ENCODE assay signal across 8 cellular contexts in genomic region chr9:129568560-129569505, GRCh38. TPM values are rescaled to one million over a fixed set of nuclear protein-coding genes. Genes with fewer than 3 reads are reported as not detected.
A peak's percentile ranks its signal among the peaks of the same experiment; 100 is the strongest.
DNase-seq lines count a peak whose midpoint lies in the region; ATAC-seq and TF ChIP-seq lines count a peak whose summit lies in the region.

No MANE protein-coding gene starts in this region.

- no peaks in the 10 kb centered on the region for H3K9me2 ChIP-seq in PC-9 (ENCODE audit: insufficient read depth)

- no peaks in the 10 kb centered on the region for H4K20me1 ChIP-seq in PC-9 (ENCODE audit: insufficient read depth)

- H3F3A ChIP-seq in PC-9 (ENCODE audit: insufficient read depth, low read depth), result peaks cover 21% of the 10 kb centered on the region

- 3 to 10% methylated on average over 23 to 75 of the region's 92 CpGs for WGBS in lower leg skin, 2 donors
- WGBS in testis, 2 donors, result 3 to 20% methylated on average over 1 to 67 of the region's 92 CpGs

- CTCF ChIA-PET in PC-9 (lab: Charles Lee), result interaction anchor here (0.6 kb wide), 1 partner anchor 228 kb away, joined by 6 read pairs; no protein-coding TSS in a partner anchor

- H3K4me1 ChIP-seq in PC-9 (replicated peaks; ENCODE audit: insufficient read depth) (peaks cover 36% of the 10 kb centered on the region), testis (peaks cover 31% of the 10 kb centered on the region)

- BruUV-seq in PC-9 (replicated peaks; lab: Mats Ljungman, UMichigan), result no TSS peak

- H3K4me2 ChIP-seq in PC-9, result peak overlapping the region; percentile 94

- H3K27ac ChIP-seq in PC-9 (peak overlapping the region; percentile 90), testis (peak overlapping the region; percentile 50 to 85)

- H3K4me3 Mint-ChIP-seq in chondrocyte (ENCODE audit: unreplicated experiment), result peak overlapping the region; percentile 76

- H3K36me3 ChIP-seq in PC-9 (ENCODE audit: low read depth) (no peaks in the 10 kb centered on the region), testis (ENCODE audit: low read depth, missing control alignments) (no peaks in the 10 kb centered on the region)

- DNase-seq in D341Med (ENCODE audit: low spot score) (peak; percentile 70), PC-9 (peak in 1 of 2 experiments; percentile 54), chondrocyte (ENCODE audit: low spot score) (no peak), lower leg skin (ENCODE audit: low spot score in 2 of 2) (no peak), testis (peak; percentile 49), RKO (ENCODE audit: low spot score) (no peak)
- DNase-seq in stimulated activated CD4-positive, alpha-beta T cell treated with anti-CD3 and anti-CD28 coated beads, Interleukin-4, amount 100 ng/mL, for 24 hours, result no peak

- ATAC-seq in HG02759 (IDR thresholded peaks at IDR 0.05; ENCODE audit: unreplicated experiment), result no peak

- H3K4me3 ChIP-seq in PC-9 (peak overlapping the region; percentile 59), lower leg skin (ENCODE audit: low read depth, poor library complexity, severe bottlenecking) (peak overlapping the region; percentile 29), testis (peak overlapping the region; percentile 49 to 55)

- peaks cover 3% of the 10 kb centered on the region for H3K9me3 Mint-ChIP-seq in chondrocyte (ENCODE audit: low read depth)

- POLR2A ChIA-PET in PC-9 (lab: Charles Lee; ENCODE audit: unreplicated experiment), result no interaction called here

- H3K27me3 Mint-ChIP-seq in chondrocyte (ENCODE audit: low read depth), result no peaks in the 10 kb centered on the region

- TF ChIP-seq POLR2A in lower leg skin (IDR thresholded peaks at IDR 0.05), result no peak
- no peak for TF ChIP-seq POLR2A in testis (IDR thresholded peaks at IDR 0.05)

- no peaks in the 10 kb centered on the region for H3K79me2 ChIP-seq in PC-9 (ENCODE audit: low read depth)

- H3K36me3 Mint-ChIP-seq in chondrocyte (ENCODE audit: low read depth), result no peaks in the 10 kb centered on the region

- no peaks in the 10 kb centered on the region for H3K9me3 ChIP-seq in PC-9 (ENCODE audit: insufficient read depth, low read depth)
- H3K9me3 ChIP-seq in testis, result no peaks in the 10 kb centered on the region

- TF ChIP-seq CTCF in PC-9 (conservative IDR thresholded peaks at IDR 0.05) (no peak), chondrocyte (IDR thresholded peaks at IDR 0.05) (no peak), lower leg skin (IDR thresholded peaks at IDR 0.05) (no peak), testis (IDR thresholded peaks at IDR 0.05) (no peak)

- H2AFZ ChIP-seq in PC-9, result peak overlapping the region; percentile 76

- peaks cover 31% of the 10 kb centered on the region for H3K4me1 Mint-ChIP-seq in chondrocyte (ENCODE audit: low read depth)

- peak overlapping the region; percentile 45 for H3K27ac Mint-ChIP-seq in chondrocyte (ENCODE audit: unreplicated experiment)

- H3K27me3 ChIP-seq in PC-9 (ENCODE audit: insufficient read depth, low read depth), result no peaks in the 10 kb centered on the region
- no peaks in the 10 kb centered on the region for H3K27me3 ChIP-seq in testis

- intact Hi-C loops in PC-9 (cut with micrococcal nuclease; ENCODE audit: unreplicated experiment) (loop anchor here (1.0 to 5.0 kb wide), 3 partner anchors 28 to 292 kb away; no protein-coding TSS in a partner anchor), lower leg skin (cut with DNase I; ENCODE audit: low total_unique reads) (no loop called here), testis (cut with DNase I; ENCODE audit: low total_unique reads) (no loop called here)

RNA-seq across cellular contexts. Expression of gene C9orf50, which starts 52.1 kb away (rescaled TPM):
- 0.38 TPM in 1 of 2 replicates, not detected in the other for total RNA-seq in PC-9 (2021)
- 0.30 to 0.39 TPM (median 0.38 TPM) in 3 replicates for total RNA-seq in chondrocyte
- total RNA-seq in lower leg skin, result not detected
- 1 to 10 TPM; 3.7 to 9.4 TPM for total RNA-seq in testis
- polyA plus RNA-seq in testis (ENCODE audit: insufficient read depth, low read depth, low replicate concordance), result 14.6 TPM

RNA-seq across cellular contexts. Expression of gene NTMT1, which starts 57.1 kb away (rescaled TPM):
- total RNA-seq in PC-9 (2021) (52.5 and 53.1 TPM in 2 replicates), chondrocyte (32.6 to 37.4 TPM (median 34.4 TPM) in 3 replicates), lower leg skin (10 to 100 TPM; 19.7 to 31.0 (median 25.7) TPM), testis (10 to 100 TPM; 71.8 to 82.6 TPM)
- polyA plus RNA-seq in testis (ENCODE audit: insufficient read depth, low read depth, low replicate concordance), result 189 TPM

Comparison
In these comparisons a context has a peak if more than half of its experiments do, and no peak if none do; other contexts are left out.
1. DNase-seq: peak in D341Med (single experiment) and testis (single experiment); none in chondrocyte (single experiment), lower leg skin (0 of 2), stimulated activated CD4-positive, alpha-beta T cell treated with anti-CD3 and anti-CD28 coated beads, Interleukin-4, amount 100 ng/mL, for 24 hours (single experiment) and RKO (single experiment).
2. Peak in every context shown above with its lines, with median percentiles within 50 percentile points of each other: H3K4me3 ChIP-seq.